In the genomic region with DNA sequence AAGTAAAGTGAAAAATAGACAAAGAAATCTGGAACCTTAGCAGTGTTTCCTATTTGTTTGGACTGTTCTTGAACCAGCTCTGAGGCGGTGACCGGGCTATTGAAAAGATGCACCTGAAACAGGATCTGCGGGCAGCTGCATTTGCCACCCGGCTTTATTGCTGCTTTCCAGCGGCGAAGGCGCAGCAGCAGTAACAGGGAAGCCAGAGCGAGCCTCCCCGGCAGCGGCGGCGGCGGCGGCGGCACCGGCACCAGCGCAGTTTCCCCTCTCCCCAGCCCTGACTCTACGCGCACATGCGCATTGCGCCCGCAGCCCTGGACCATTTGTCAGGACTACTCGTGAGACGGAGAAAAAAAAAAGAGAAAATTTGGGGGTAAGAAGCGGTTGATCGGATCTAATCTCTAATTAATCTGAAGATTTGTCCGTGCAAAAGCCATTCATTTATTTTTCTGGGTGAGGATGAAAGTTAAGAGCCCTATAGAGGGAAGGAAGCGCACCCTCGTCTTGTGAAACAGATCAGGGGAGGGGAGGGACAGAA, we compare ENCODE assay signal across 8 cellular contexts. TPM values are rescaled to one million over a fixed set of nuclear protein-coding genes. Genes with fewer than 3 reads are reported as not detected.
A peak's percentile ranks its signal among the peaks of the same experiment; 100 is the strongest.
DNase-seq lines count a peak whose midpoint lies in the region; ATAC-seq and TF ChIP-seq lines count a peak whose summit lies in the region.

A gene (plus strand): TSS at position 290 of the 538 bp plus-strand sequence. CDS start 24,119 bp downstream, outside the sequence.

- H3K4me1 Mint-ChIP-seq in activated CD4-positive, alpha-beta T cell treated with anti-CD3 and anti-CD28 coated beads, Interleukin-2, amount 10 ng/mL, durations not matched to agents 24 days and 14 days, result peaks cover 15% of the 10 kb centered on the region

- in situ Hi-C loops in ACHN (cut with HindIII; ENCODE audit: low pct_ligation_motif_present, low pct_unique_long_range_greater_than_20kb, low sequenced_read_pairs), result no loop called here

- H3K27ac Mint-ChIP-seq in activated CD4-positive, alpha-beta T cell treated with anti-CD3 and anti-CD28 coated beads, Interleukin-2, amount 10 ng/mL, durations not matched to agents 24 days and 14 days, result peak within 1 kb of the TSS; percentile 96

- H3K4me3 Mint-ChIP-seq in activated CD4-positive, alpha-beta T cell treated with anti-CD3 and anti-CD28 coated beads, Interleukin-2, amount 10 ng/mL, durations not matched to agents 24 days and 14 days, result peak within 1 kb of the TSS; percentile 100

- peak within 1 kb of the TSS; percentile 96 for H3K4me3 ChIP-seq in coronary artery

- peaks cover 16% of the 10 kb centered on the region for H3K27me3 Mint-ChIP-seq in activated CD4-positive, alpha-beta T cell treated with anti-CD3 and anti-CD28 coated beads, Interleukin-2, amount 10 ng/mL, durations not matched to agents 24 days and 14 days

- intact Hi-C loops in activated CD4-positive, alpha-beta T cell treated with anti-CD3 and anti-CD28 coated beads, Interleukin-2, amount 10 ng/mL, durations not matched to agents 24 days and 14 days (cut with micrococcal nuclease), result loop anchor here (2.0 kb wide), 1 partner anchor 528 kb away; no protein-coding TSS in a partner anchor

- H3K9me3 Mint-ChIP-seq in activated CD4-positive, alpha-beta T cell treated with anti-CD3 and anti-CD28 coated beads, Interleukin-2, amount 10 ng/mL, durations not matched to agents 24 days and 14 days, result no peaks in the 10 kb centered on the region

- TF ChIP-seq CTCF in coronary artery (IDR thresholded peaks at IDR 0.05), result no peak

- peak; percentile 74 for ATAC-seq in GM18909 (IDR thresholded peaks at IDR 0.05; ENCODE audit: poor library complexity, unreplicated experiment)
- peak; percentile 65 for ATAC-seq in HG03175 (IDR thresholded peaks at IDR 0.05; ENCODE audit: unreplicated experiment)

- DNase-seq in ACHN, result peak; percentile 81
- DNase-seq in NCI-H524 (lab: John Stamatoyannopoulos, UW), result peak; percentile 85 to 91
- peak; percentile 96 for DNase-seq in activated CD4-positive, alpha-beta T cell treated with anti-CD3 and anti-CD28 coated beads, Interleukin-2, amount 10 ng/mL, durations not matched to agents 24 days and 14 days
- peak; percentile 88 for DNase-seq in coronary artery (ENCODE audit: low spot score)
- DNase-seq in left kidney (ENCODE audit: low read depth, low spot score), result peak; percentile 97
- peak; percentile 63 to 82 (median 76) for DNase-seq in stimulated activated CD4-positive, alpha-beta T cell treated with anti-CD3 and anti-CD28 coated beads, Interleukin-1b, Interleukin-23, amount 100 ng/mL, for 24 hours (ENCODE audit: low read depth in 4 of 4, low spot score in 1 of 4)

- H3K36me3 Mint-ChIP-seq in activated CD4-positive, alpha-beta T cell treated with anti-CD3 and anti-CD28 coated beads, Interleukin-2, amount 10 ng/mL, durations not matched to agents 24 days and 14 days (ENCODE audit: low read depth), result peaks cover 9% of the 10 kb centered on the region

- peak within 1 kb of the TSS; percentile 72 to 91 for H3K27ac ChIP-seq in coronary artery

RNA-seq across cellular contexts. Expression of the gene that starts here (rescaled TPM):
- total RNA-seq in activated CD4-positive, alpha-beta T cell treated with anti-CD3 and anti-CD28 coated beads, Interleukin-2, amount 10 ng/mL, durations not matched to agents 24 days and 14 days, result 5.4 and 8.1 TPM in 2 replicates

Comparison
In these comparisons a context has a peak if more than half of its experiments do, and no peak if none do; other contexts are left out.
1. Peak in every context shown above with its lines: DNase-seq, ATAC-seq, H3K4me3 ChIP-seq and H3K27ac ChIP-seq.